In the genomic region with DNA sequence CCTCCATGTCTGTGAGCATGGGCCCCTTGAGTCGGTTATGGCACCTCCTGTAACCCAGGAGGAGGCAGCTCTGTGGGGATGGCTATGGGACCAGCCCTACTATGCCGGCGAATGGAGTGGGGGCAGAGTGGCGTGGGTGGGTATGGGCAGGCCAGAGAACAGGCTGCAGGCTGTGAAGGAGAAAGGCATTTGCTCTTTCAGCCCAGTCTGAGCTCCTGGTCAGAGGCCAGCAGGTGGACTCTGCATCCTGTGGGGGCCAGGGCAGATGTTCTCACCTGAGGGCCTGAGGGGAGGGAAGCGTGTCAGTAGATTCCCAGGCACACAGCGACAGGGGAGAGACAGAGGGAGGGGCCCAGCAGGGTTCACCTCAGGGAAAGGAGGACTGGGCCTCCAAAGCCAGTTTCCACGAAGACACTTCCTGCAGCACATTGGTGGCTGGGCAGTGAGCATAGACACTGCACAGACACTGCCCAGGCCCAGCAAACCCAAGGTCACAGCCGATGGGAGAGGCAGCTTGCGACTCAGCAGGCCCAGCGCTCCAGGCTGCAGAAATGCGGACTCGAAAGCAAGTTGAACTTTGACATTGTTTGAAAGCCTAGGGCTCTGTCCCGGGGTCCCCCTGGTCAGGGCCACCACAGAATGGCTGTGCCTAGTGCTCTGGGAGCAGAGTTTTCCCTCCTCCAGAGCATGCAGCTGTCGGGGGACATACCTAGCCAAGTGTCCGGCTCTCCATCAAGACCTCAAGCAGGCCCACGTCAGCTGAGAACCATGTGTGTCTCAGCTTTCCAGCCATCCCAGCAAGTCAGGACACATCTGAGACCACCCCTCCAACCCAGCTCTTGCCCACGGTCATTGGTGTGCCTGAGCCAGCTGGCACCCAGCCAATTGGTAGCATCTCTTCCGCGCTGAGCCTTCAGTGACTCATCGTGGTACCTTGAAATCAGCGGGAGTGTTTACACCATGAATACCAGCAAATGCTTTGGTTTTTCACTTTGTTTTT, we compare ENCODE assay signal across 9 cellular contexts. TPM values are rescaled to one million over a fixed set of nuclear protein-coding genes. Genes with fewer than 3 reads are reported as not detected.
DNase-seq lines count a peak whose midpoint lies in the region; ATAC-seq and TF ChIP-seq lines count a peak whose summit lies in the region.
"Had no signal": no experiment of that assay in that cellular context is flagged by ENCODE, and none has a peak within 500 bp of the region (broad histone marks: within the 10 kb centered on the region; RNA-seq: fewer than 3 reads in every experiment).

No MANE protein-coding gene starts in this region.

- H3K36me3 Mint-ChIP-seq in neural progenitor cell, result no peaks in the 10 kb centered on the region

- H3F3A ChIP-seq in neural progenitor cell (ENCODE audit: low read depth), result peaks cover 4% of the 10 kb centered on the region

- peaks cover 50% of the 10 kb centered on the region for H3K4me1 Mint-ChIP-seq in neural progenitor cell

- ATAC-seq in gastroesophageal sphincter, result peak; percentile 41

- H2AFZ ChIP-seq in neural progenitor cell (replicated peaks), result no peak overlapping the region

- peak; percentile 84 for DNase-seq in AG04450 (ENCODE audit: low read depth, low spot score)
- DNase-seq in HFF-Myc (ENCODE audit: extremely low read depth, low read depth), result peak; percentile 67
- peak; percentile 99 to 100 for DNase-seq in SJCRH30
- no peak for DNase-seq in neural progenitor cell (ENCODE audit: low spot score)
- DNase-seq in NOMO-1 treated with dmso at 0.1 percent for 144 hours (lab: John Stamatoyannopoulos, UW; ENCODE audit: unreplicated experiment), result no peak
- DNase-seq in colonic mucosa, result no peak
- DNase-seq in SKM-1 treated with dmso at 0.1 percent for 144 hours (lab: John Stamatoyannopoulos, UW; ENCODE audit: unreplicated experiment), result no peak
- DNase-seq: kidney glomerular epithelial cell had no signal

- no peak overlapping the region for H3K27ac Mint-ChIP-seq in neural progenitor cell

- H3K9ac ChIP-seq in neural progenitor cell (no peak overlapping the region), colonic mucosa (ENCODE audit: low read depth in 2 of 2, low read length in 2 of 2) (no peak overlapping the region)

- H3K9me3 Mint-ChIP-seq in neural progenitor cell, result no peaks in the 10 kb centered on the region

- H3K27ac ChIP-seq in AG04450 (ENCODE audit: low read depth, low read length) (no peak overlapping the region), SJCRH30 (peak overlapping the region; percentile 86), gastroesophageal sphincter (peak overlapping the region in 3 of 4 donors; percentile 51 to 80 (median 73)), neural progenitor cell (no peak overlapping the region), colonic mucosa (no peak overlapping the region)

- H3K4me3 ChIP-seq in AG04450 (ENCODE audit: low read depth, low read length), result no peak overlapping the region
- no peak overlapping the region for H3K4me3 ChIP-seq in HFF-Myc (replicated peaks; ENCODE audit: low read depth, low read length)
- no peak overlapping the region for H3K4me3 ChIP-seq in SJCRH30
- no peak overlapping the region for H3K4me3 ChIP-seq in gastroesophageal sphincter
- H3K4me3 ChIP-seq in neural progenitor cell, result no peak overlapping the region
- H3K4me3 ChIP-seq in colonic mucosa, result no peak overlapping the region

- POLR2A ChIA-PET in AG04450 (lab: Yijun Ruan, JAX), result interaction anchor here (1.0 kb wide), 1 partner anchor 10 kb away, joined by 4 read pairs; no protein-coding TSS in a partner anchor

- H4K20me1 ChIP-seq in neural progenitor cell (ENCODE audit: low read depth), result peaks cover 3% of the 10 kb centered on the region

- H3K36me3 ChIP-seq in SJCRH30 (no peaks in the 10 kb centered on the region), gastroesophageal sphincter (no peaks in the 10 kb centered on the region), neural progenitor cell (no peaks in the 10 kb centered on the region), colonic mucosa (no peaks in the 10 kb centered on the region)

- TF ChIP-seq CTCF in AG04450 (IDR thresholded peaks at IDR 0.05; ENCODE audit: low read depth, low read length) (no peak), HFF-Myc (IDR thresholded peaks at IDR 0.05; ENCODE audit: low read depth, low read length, missing control alignments) (no peak), gastroesophageal sphincter (IDR thresholded peaks at IDR 0.05) (no peak), neural progenitor cell (IDR thresholded peaks at IDR 0.05) (no peak), colonic mucosa (IDR thresholded peaks at IDR 0.05) (no peak)

- no peak for TF ChIP-seq EP300 in gastroesophageal sphincter (IDR thresholded peaks at IDR 0.05)

- CTCF ChIA-PET in AG04450 (lab: Charles Lee), result interaction anchor here (1.2 kb wide), 1 partner anchor 142 kb away, joined by 6 read pairs; a partner anchor contains a TSS

- WGBS in gastroesophageal sphincter (ENCODE audit: low coverage in 1 of 2), 2 donors, result 27 to 45% methylated on average over 7 to 10 of the region's 21 CpGs

- H3K79me2 ChIP-seq in neural progenitor cell (ENCODE audit: low read depth), result no peaks in the 10 kb centered on the region

- TF ChIP-seq POLR2A in gastroesophageal sphincter (IDR thresholded peaks at IDR 0.05), result no peak

- H3K4me2 ChIP-seq in neural progenitor cell, result no peak overlapping the region

- H3K9me3 ChIP-seq in AG04450 (ENCODE audit: control insufficient read depth, insufficient read depth, low read length) (no peaks in the 10 kb centered on the region; the same call in 1 of the 2 replicates), SJCRH30 (replicated peaks) (no peaks in the 10 kb centered on the region), gastroesophageal sphincter (no peaks in the 10 kb centered on the region), neural progenitor cell (ENCODE audit: low read depth) (no peaks in the 10 kb centered on the region), colonic mucosa (no peaks in the 10 kb centered on the region)

- H3K4me3 Mint-ChIP-seq in neural progenitor cell, result no peak overlapping the region

- intact Hi-C loops in colonic mucosa (cut with DNase I), result no loop called here

- no peaks in the 10 kb centered on the region for H3K27me3 ChIP-seq in AG04450 (ENCODE audit: control insufficient read depth, insufficient read depth, low read length)
- no peaks in the 10 kb centered on the region for H3K27me3 ChIP-seq in SJCRH30
- H3K27me3 ChIP-seq in gastroesophageal sphincter, result no peaks in the 10 kb centered on the region
- H3K27me3 ChIP-seq in neural progenitor cell, result no peaks in the 10 kb centered on the region
- H3K27me3 ChIP-seq in colonic mucosa, result no peaks in the 10 kb centered on the region

- H3K4me1 ChIP-seq in SJCRH30 (peaks cover 66% of the 10 kb centered on the region), gastroesophageal sphincter (peaks cover 0 to 74% (median 37%) of the 10 kb centered on the region in 3 donors), neural progenitor cell (peaks cover 16% of the 10 kb centered on the region), colonic mucosa (peaks cover 7% of the 10 kb centered on the region)

- H3K27me3 Mint-ChIP-seq in neural progenitor cell (ENCODE audit: insufficient read depth, low read depth), result peaks cover 6% of the 10 kb centered on the region

RNA-seq across cellular contexts. Expression of a gene that starts 53.8 kb away (rescaled TPM):
- 121 and 155 TPM in 2 replicates for polyA plus RNA-seq in AG04450 (2011; rRNA removed)
- 69.4 and 78.0 TPM in 2 replicates for polyA minus RNA-seq in AG04450 (2011; rRNA and poly(A)+ RNA removed)
- total RNA-seq in SJCRH30 (2014; rRNA removed; shearing (Covaris generic)), result 73.5 and 80.3 TPM in 2 replicates
- 100 to 1,000 TPM; 115 to 153 (median 124) TPM for total RNA-seq in gastroesophageal sphincter
- 28.5 and 31.9 TPM in 2 replicates for total RNA-seq in neural progenitor cell (ENCODE audit: low replicate concordance)
- total RNA-seq in colonic mucosa, result 100 to 1,000 TPM; 140 to 162 TPM

Comparison
In these comparisons a context has a peak if more than half of its experiments do, and no peak if none do; other contexts are left out.
1. DNase-seq: peak in AG04450 (single experiment), HFF-Myc (single experiment) and SJCRH30 (2 of 2); none in neural progenitor cell (single experiment), NOMO-1 treated with dmso at 0.1 percent for 144 hours (single experiment), colonic mucosa (single experiment) and SKM-1 treated with dmso at 0.1 percent for 144 hours (single experiment).
2. H3K27ac ChIP-seq: peak in SJCRH30 (single experiment) and gastroesophageal sphincter (3 of 4); none in AG04450 (single experiment), neural progenitor cell (single experiment) and colonic mucosa (single experiment).